ENCODE assay signal across 24 cellular contexts in genomic region chr14:78611796-78612571, GRCh38.
"Had no signal": no experiment of that assay in that cellular context is flagged by ENCODE, and none has a peak within 500 bp of the region (broad histone marks: within the 10 kb centered on the region; RNA-seq: fewer than 3 reads in every experiment).

No MANE protein-coding gene starts in this region.

- H3K9me3 Mint-ChIP-seq: activated CD4-positive, alpha-beta T cell treated with anti-CD3 and anti-CD28 coated beads, Interleukin-2, amount 10 ng/mL, durations not matched to agents 7 days and 5 days; activated CD8-positive, alpha-beta T cell treated with anti-CD3 and anti-CD28 coated beads for 36 hours; activated naive CD4-positive, alpha-beta T cell treated with anti-CD3 and anti-CD28 coated beads, Interleukin-2, amount 50 U/mL, for 24 hours; endodermal cell; natural killer cell treated with Interleukin-12 subunit alpha and Interleukin-12 subunit beta and Interleukin-15 and Interleukin-18, amount 100 ng/mL, for 72 hours; T-cell; T-helper 2 cell treated with Interferon-gamma antibody and Interleukin-4, amounts not matched to agents 5 μg/mL and 100 μg/mL, for 36 hours had no signal

- H3K27ac Mint-ChIP-seq: activated CD4-positive, alpha-beta T cell treated with anti-CD3 and anti-CD28 coated beads, Interleukin-2, amount 10 ng/mL, durations not matched to agents 7 days and 5 days; activated CD8-positive, alpha-beta memory T cell treated with anti-CD3 and anti-CD28 coated beads, Interleukin-2, amount 10 ng/mL, durations not matched to agents 7 days and 5 days; activated CD8-positive, alpha-beta T cell treated with anti-CD3 and anti-CD28 coated beads for 36 hours; activated naive CD4-positive, alpha-beta T cell treated with anti-CD3 and anti-CD28 coated beads, Interleukin-2, amount 50 U/mL, for 24 hours; endodermal cell; natural killer cell treated with Interleukin-12 subunit alpha and Interleukin-12 subunit beta and Interleukin-15 and Interleukin-18, amount 100 ng/mL, for 72 hours; T-cell; T-helper 2 cell treated with Interferon-gamma antibody and Interleukin-4, amounts not matched to agents 5 μg/mL and 100 μg/mL, for 36 hours had no signal

- H3K4me1 Mint-ChIP-seq: activated CD4-positive, alpha-beta T cell treated with anti-CD3 and anti-CD28 coated beads, Interleukin-2, amount 10 ng/mL, durations not matched to agents 7 days and 5 days; activated CD8-positive, alpha-beta memory T cell treated with anti-CD3 and anti-CD28 coated beads, Interleukin-2, amount 10 ng/mL, durations not matched to agents 7 days and 5 days; activated naive CD4-positive, alpha-beta T cell treated with anti-CD3 and anti-CD28 coated beads, Interleukin-2, amount 50 U/mL, for 24 hours; endodermal cell; T-cell had no signal

- H3K4me1 ChIP-seq: ascending aorta, colonic mucosa, left ventricle myocardium inferior, prostate gland, spleen, tibial nerve had no signal

- H3K27me3 Mint-ChIP-seq: activated CD4-positive, alpha-beta T cell treated with anti-CD3 and anti-CD28 coated beads, Interleukin-2, amount 10 ng/mL, durations not matched to agents 7 days and 5 days had no signal

- H3K36me3 Mint-ChIP-seq: activated CD8-positive, alpha-beta memory T cell treated with anti-CD3 and anti-CD28 coated beads, Interleukin-2, amount 10 ng/mL, durations not matched to agents 7 days and 5 days; activated naive CD4-positive, alpha-beta T cell treated with anti-CD3 and anti-CD28 coated beads, Interleukin-2, amount 50 U/mL, for 24 hours; natural killer cell treated with Interleukin-12 subunit alpha and Interleukin-12 subunit beta and Interleukin-15 and Interleukin-18, amount 100 ng/mL, for 72 hours; T-cell had no signal

- H3K36me3 ChIP-seq: ascending aorta, colonic mucosa, left ventricle myocardium inferior, neutrophil, ovary, prostate gland, spleen, tibial nerve had no signal

- H3K4me3 Mint-ChIP-seq: activated CD4-positive, alpha-beta T cell treated with anti-CD3 and anti-CD28 coated beads, Interleukin-2, amount 10 ng/mL, durations not matched to agents 7 days and 5 days; activated CD8-positive, alpha-beta memory T cell treated with anti-CD3 and anti-CD28 coated beads, Interleukin-2, amount 10 ng/mL, durations not matched to agents 7 days and 5 days; activated CD8-positive, alpha-beta T cell treated with anti-CD3 and anti-CD28 coated beads for 36 hours; activated naive CD4-positive, alpha-beta T cell treated with anti-CD3 and anti-CD28 coated beads, Interleukin-2, amount 50 U/mL, for 24 hours; endodermal cell; natural killer cell treated with Interleukin-12 subunit alpha and Interleukin-12 subunit beta and Interleukin-15 and Interleukin-18, amount 100 ng/mL, for 72 hours; T-cell; T-helper 2 cell treated with Interferon-gamma antibody and Interleukin-4, amounts not matched to agents 5 μg/mL and 100 μg/mL, for 36 hours had no signal

- DNase-seq: activated CD4-positive, alpha-beta T cell treated with anti-CD3 and anti-CD28 coated beads, Interleukin-2, amount 10 ng/mL, durations not matched to agents 7 days and 5 days; activated CD8-positive, alpha-beta memory T cell treated with anti-CD3 and anti-CD28 coated beads, Interleukin-2, amount 10 ng/mL, durations not matched to agents 7 days and 5 days; activated CD8-positive, alpha-beta T cell treated with anti-CD3 and anti-CD28 coated beads for 36 hours; activated gamma-delta T cell treated with Interleukin-2 at 50 U/mL for 16 hours; activated T-cell treated with anti-CD3 and anti-CD28 coated beads for 4 hours; central memory CD4-positive, alpha-beta T cell; colonic mucosa; endodermal cell; left ventricle myocardium inferior; mammary epithelial cell; ovary; spleen; stimulated activated CD4-positive, alpha-beta T cell treated with anti-CD3 and anti-CD28 coated beads, Interleukin-4, amount 100 ng/mL, for 1 hour; stimulated activated naive CD4-positive, alpha-beta T cell treated with Interleukin-2 at 50 U/mL for 16 hours; T-cell had no signal

- H3K4me3 ChIP-seq: ascending aorta, colonic mucosa, left ventricle myocardium inferior, ovary, prostate gland, spleen, tibial nerve had no signal

- H3K27me3 ChIP-seq: ascending aorta, colonic mucosa, neutrophil, ovary, spleen, tibial nerve had no signal

- H3K9me3 ChIP-seq: ascending aorta, colonic mucosa, left ventricle myocardium inferior, neutrophil, ovary, prostate gland, spleen, tibial nerve had no signal

- ATAC-seq: activated CD4-positive, CD25-positive, alpha-beta regulatory T cell treated with anti-CD3 and anti-CD28 coated beads, Interleukin-2, amount 50 U/mL, for 24 hours; activated CD8-positive, alpha-beta memory T cell treated with anti-CD3 and anti-CD28 coated beads, Interleukin-2, amount 10 ng/mL, durations not matched to agents 7 days and 5 days; activated CD8-positive, alpha-beta T cell treated with anti-CD3 and anti-CD28 coated beads for 36 hours; natural killer cell treated with Interleukin-12 subunit alpha and Interleukin-12 subunit beta and Interleukin-15 and Interleukin-18, amount 100 ng/mL, for 72 hours; T-cell had no signal

- H3K27ac ChIP-seq: ascending aorta, colonic mucosa, left ventricle myocardium inferior, neutrophil, ovary, prostate gland, spleen, tibial nerve, VCaP had no signal
